8 cellular contexts compared by ENCODE assay signal in genomic region chr9:133406480-133407307, GRCh38. TPM values are rescaled to one million over a fixed set of nuclear protein-coding genes. Genes with fewer than 3 reads are reported as not detected.
DNase-seq lines count a peak whose midpoint lies in the region; TF ChIP-seq lines count a peak whose summit lies in the region.

No MANE protein-coding gene starts in this region.

- no peaks in the 10 kb centered on the region for H3K9me3 Mint-ChIP-seq in activated T-helper 2 cell treated with anti-CD3 and anti-CD28 coated beads, Interferon-gamma antibody, Interleukin-2, Interleukin-4, amounts not matched to agents 10 μg/mL and 5 μg/mL and 100 μg/mL, durations not matched to agents 14 hours and 24 hours and 36 hours

- TF ChIP-seq CTCF in fibroblast of the aortic adventitia (IDR thresholded peaks at IDR 0.05; ENCODE audit: insufficient read depth, low read length): peak; percentile 93

- peaks cover 64% of the 10 kb centered on the region for H3K36me3 Mint-ChIP-seq in activated T-helper 2 cell treated with anti-CD3 and anti-CD28 coated beads, Interferon-gamma antibody, Interleukin-2, Interleukin-4, amounts not matched to agents 10 μg/mL and 5 μg/mL and 100 μg/mL, durations not matched to agents 14 hours and 24 hours and 36 hours (ENCODE audit: low read depth)

- no peaks in the 10 kb centered on the region for H3K27me3 Mint-ChIP-seq in activated T-helper 2 cell treated with anti-CD3 and anti-CD28 coated beads, Interferon-gamma antibody, Interleukin-2, Interleukin-4, amounts not matched to agents 10 μg/mL and 5 μg/mL and 100 μg/mL, durations not matched to agents 14 hours and 24 hours and 36 hours (ENCODE audit: low read depth)

- H3K4me3 Mint-ChIP-seq in activated T-helper 2 cell treated with anti-CD3 and anti-CD28 coated beads, Interferon-gamma antibody, Interleukin-2, Interleukin-4, amounts not matched to agents 10 μg/mL and 5 μg/mL and 100 μg/mL, durations not matched to agents 14 hours and 24 hours and 36 hours (ENCODE audit: low read depth): no peak overlapping the region

- peak; percentile 40 for DNase-seq in NCI-H146 (lab: John Stamatoyannopoulos, UW)
- no peak for DNase-seq in NCI-H146 treated with DMSO at 0.1 percent for 48 hours (lab: John Stamatoyannopoulos, UW; ENCODE audit: unreplicated experiment)
- DNase-seq in KBM-7: peak; percentile 89
- DNase-seq in SHP77 (lab: John Stamatoyannopoulos, UW): peak; percentile 55 to 58
- DNase-seq in activated T-helper 2 cell treated with anti-CD3 and anti-CD28 coated beads, Interferon-gamma antibody, Interleukin-2, Interleukin-4, amounts not matched to agents 10 μg/mL and 5 μg/mL and 100 μg/mL, durations not matched to agents 14 hours and 24 hours and 36 hours (ENCODE audit: low spot score): peak; percentile 70
- peak; percentile 69 for DNase-seq in fibroblast of the aortic adventitia (ENCODE audit: low read depth)
- DNase-seq in non-pigmented ciliary epithelial cell (ENCODE audit: low read depth): peak; percentile 27
- peak; percentile 48 for DNase-seq in stromal cell of bone marrow (ENCODE audit: low read depth)

- peak overlapping the region; percentile 68 for H3K27ac Mint-ChIP-seq in activated T-helper 2 cell treated with anti-CD3 and anti-CD28 coated beads, Interferon-gamma antibody, Interleukin-2, Interleukin-4, amounts not matched to agents 10 μg/mL and 5 μg/mL and 100 μg/mL, durations not matched to agents 14 hours and 24 hours and 36 hours

- peaks cover 8% of the 10 kb centered on the region for H3K4me1 Mint-ChIP-seq in activated T-helper 2 cell treated with anti-CD3 and anti-CD28 coated beads, Interferon-gamma antibody, Interleukin-2, Interleukin-4, amounts not matched to agents 10 μg/mL and 5 μg/mL and 100 μg/mL, durations not matched to agents 14 hours and 24 hours and 36 hours (ENCODE audit: low read depth)

- intact Hi-C loops in activated T-helper 2 cell treated with anti-CD3 and anti-CD28 coated beads, Interferon-gamma antibody, Interleukin-2, Interleukin-4, amounts not matched to agents 10 μg/mL and 5 μg/mL and 100 μg/mL, durations not matched to agents 14 hours and 24 hours and 36 hours (cut with micrococcal nuclease): loop anchor here (1.0 kb wide), 1 partner anchor 80 kb away; no protein-coding TSS in a partner anchor

- in situ Hi-C loops in KBM-7 (cut with MboI; ENCODE audit: low pct_unique_long_range_greater_than_20kb, low sequenced_read_pairs): no loop called here

- no peak overlapping the region for H3K4me3 ChIP-seq in fibroblast of the aortic adventitia (ENCODE audit: low read depth, low read length)

RNA-seq across cellular contexts. Expression of gene REXO4, which starts 11.1 kb away (rescaled TPM):
- total RNA-seq in activated T-helper 2 cell treated with anti-CD3 and anti-CD28 coated beads, Interferon-gamma antibody, Interleukin-2, Interleukin-4, amounts not matched to agents 10 μg/mL and 5 μg/mL and 100 μg/mL, durations not matched to agents 14 hours and 24 hours and 36 hours: 31.7 and 32.8 TPM in 2 replicates
- total RNA-seq in fibroblast of the aortic adventitia (ENCODE audit: low replicate concordance): 11.7 and 73.3 TPM in 2 replicates

RNA-seq across cellular contexts. Expression of gene ADAMTS13, which starts 15.5 kb away (rescaled TPM):
- 1.5 and 1.6 TPM in 2 replicates for total RNA-seq in activated T-helper 2 cell treated with anti-CD3 and anti-CD28 coated beads, Interferon-gamma antibody, Interleukin-2, Interleukin-4, amounts not matched to agents 10 μg/mL and 5 μg/mL and 100 μg/mL, durations not matched to agents 14 hours and 24 hours and 36 hours
- 1.4 and 2.1 TPM in 2 replicates for total RNA-seq in fibroblast of the aortic adventitia (ENCODE audit: low replicate concordance)

RNA-seq across cellular contexts. Expression of gene STKLD1, which starts 30.5 kb away (rescaled TPM):
- 0.87 and 1.0 TPM in 2 replicates for total RNA-seq in activated T-helper 2 cell treated with anti-CD3 and anti-CD28 coated beads, Interferon-gamma antibody, Interleukin-2, Interleukin-4, amounts not matched to agents 10 μg/mL and 5 μg/mL and 100 μg/mL, durations not matched to agents 14 hours and 24 hours and 36 hours
- 0.33 and 1.3 TPM in 2 replicates for total RNA-seq in fibroblast of the aortic adventitia (ENCODE audit: low replicate concordance)

RNA-seq across cellular contexts. Expression of gene SURF4, which starts 30.8 kb away (rescaled TPM):
- total RNA-seq in activated T-helper 2 cell treated with anti-CD3 and anti-CD28 coated beads, Interferon-gamma antibody, Interleukin-2, Interleukin-4, amounts not matched to agents 10 μg/mL and 5 μg/mL and 100 μg/mL, durations not matched to agents 14 hours and 24 hours and 36 hours: 388 and 393 TPM in 2 replicates
- 103 and 275 TPM in 2 replicates for total RNA-seq in fibroblast of the aortic adventitia (ENCODE audit: low replicate concordance)

RNA-seq across cellular contexts. Expression of gene SURF2, which starts 50.3 kb away (rescaled TPM):
- 16.9 and 22.1 TPM in 2 replicates for total RNA-seq in activated T-helper 2 cell treated with anti-CD3 and anti-CD28 coated beads, Interferon-gamma antibody, Interleukin-2, Interleukin-4, amounts not matched to agents 10 μg/mL and 5 μg/mL and 100 μg/mL, durations not matched to agents 14 hours and 24 hours and 36 hours
- 12.5 and 33.9 TPM in 2 replicates for total RNA-seq in fibroblast of the aortic adventitia (ENCODE audit: low replicate concordance)
